In genomic region chr11:65489061-65489705, GRCh38 we compare ENCODE assay signal across 9 cellular contexts. TPM values are rescaled to one million over a fixed set of nuclear protein-coding genes. Genes with fewer than 3 reads are reported as not detected.
A peak's percentile ranks its signal among the peaks of the same experiment; 100 is the strongest.
DNase-seq lines count a peak whose midpoint lies in the region; ATAC-seq and TF ChIP-seq lines count a peak whose summit lies in the region.
"Had no signal": no experiment of that assay in that cellular context is flagged by ENCODE, and none has a peak within 500 bp of the region (broad histone marks: within the 10 kb centered on the region; RNA-seq: fewer than 3 reads in every experiment).

No MANE protein-coding gene starts in this region.

- no peaks in the 10 kb centered on the region for H3K36me3 ChIP-seq in BLaER1 treated with 17β-estradiol and CSF1 and Interleukin-3, amounts not matched to agents 10 nM and 100 nM
- no peaks in the 10 kb centered on the region for H3K36me3 ChIP-seq in CD8-positive, alpha-beta T cell (ENCODE audit: insufficient read depth, low read length)

- H3K4me1 Mint-ChIP-seq in T-helper 17 cell = peaks cover 28% of the 10 kb centered on the region
- H3K4me1 Mint-ChIP-seq in CD4-positive, alpha-beta T cell (ENCODE audit: low read depth) = peaks cover 30% of the 10 kb centered on the region
- H3K4me1 Mint-ChIP-seq in CD8-positive, alpha-beta T cell (ENCODE audit: low read depth) = peaks cover 21% of the 10 kb centered on the region

- POLR2A ChIA-PET in CD4-positive, alpha-beta T cell (lab: Charles Lee) = interaction anchor here (1.0 to 9.2 kb wide), 7 partner anchors 9 to 73 kb away, joined by 3 to 163 read pairs (median 7); partner anchors contain the start of gene MALAT1
- POLR2A ChIA-PET in CD8-positive, alpha-beta T cell (lab: Charles Lee) = interaction anchor here (0.6 to 6.0 kb wide), 8 partner anchors 11 to 589 kb away, joined by 3 to 162 read pairs (median 4); partner anchors contain the start of genes MALAT1 and NEAT1

- no peaks in the 10 kb centered on the region for H3K9me3 Mint-ChIP-seq in CD4-positive, alpha-beta T cell
- H3K9me3 Mint-ChIP-seq in CD8-positive, alpha-beta T cell = no peaks in the 10 kb centered on the region

- H3K4me1 ChIP-seq in BLaER1 treated with 17β-estradiol and CSF1 and Interleukin-3, amounts not matched to agents 10 nM and 100 nM = peaks cover 75 to 97% (median 93%) of the 10 kb centered on the region in 10 experiments
- H3K4me1 ChIP-seq in CD8-positive, alpha-beta T cell (ENCODE audit: insufficient read depth, low read length) = peaks cover 17% of the 10 kb centered on the region

- TF ChIP-seq CTCF in CD4-positive, alpha-beta T cell (IDR thresholded peaks at IDR 0.05) = no peak
- TF ChIP-seq CTCF in CD8-positive, alpha-beta T cell (IDR thresholded peaks at IDR 0.05) = no peak

- no peaks in the 10 kb centered on the region for H3K36me3 Mint-ChIP-seq in T-helper 17 cell (ENCODE audit: low read depth)
- no peaks in the 10 kb centered on the region for H3K36me3 Mint-ChIP-seq in CD4-positive, alpha-beta T cell (ENCODE audit: low read depth)
- H3K36me3 Mint-ChIP-seq in CD8-positive, alpha-beta T cell = no peaks in the 10 kb centered on the region

- ATAC-seq in T-helper 17 cell = no peak
- ATAC-seq in CD4-positive, alpha-beta T cell (ENCODE audit: poor library complexity) = no peak
- no peak for ATAC-seq in CD8-positive, alpha-beta T cell

- peak overlapping the region; percentile 84 to 100 (median 100); a peak in 21 of 22 replicates for H3K27ac ChIP-seq in BLaER1 treated with 17β-estradiol and CSF1 and Interleukin-3, amounts not matched to agents 10 nM and 100 nM
- H3K27ac ChIP-seq in CD4-positive, alpha-beta T cell (ENCODE audit: low read depth, low read length) = no peak overlapping the region
- H3K27ac ChIP-seq in CD8-positive, alpha-beta T cell (ENCODE audit: low read depth, low read length) = no peak overlapping the region

- no peaks in the 10 kb centered on the region for H3K9me3 ChIP-seq in BLaER1 treated with 17β-estradiol and CSF1 and Interleukin-3, amounts not matched to agents 10 nM and 100 nM (replicated peaks in 1 of 11)
- no peaks in the 10 kb centered on the region for H3K9me3 ChIP-seq in T-helper 17 cell (ENCODE audit: control insufficient read depth, low read length, poor library complexity, severe bottlenecking)
- H3K9me3 ChIP-seq in CD4-positive, alpha-beta T cell (ENCODE audit: control insufficient read depth, low read length) = no peaks in the 10 kb centered on the region
- H3K9me3 ChIP-seq in CD8-positive, alpha-beta T cell (ENCODE audit: low read length) = no peaks in the 10 kb centered on the region

- no peak overlapping the region for H3K4me3 Mint-ChIP-seq in T-helper 17 cell
- H3K4me3 Mint-ChIP-seq in CD4-positive, alpha-beta T cell = no peak overlapping the region
- H3K4me3 Mint-ChIP-seq in CD8-positive, alpha-beta T cell = no peak overlapping the region

- DNase-seq in T-helper 17 cell (no peak), head of caudate nucleus (peak in 30 of 42 donors; percentile 46 to 89 (median 67)), pons (ENCODE audit: low spot score) (peak; percentile 70), LoVo (ENCODE audit: low spot score) (no peak), iPS-NIHi7 (ENCODE audit: extremely low spot score) (no peak)
- no peak for DNase-seq in CD4-positive, alpha-beta T cell
- no peak for DNase-seq in CD8-positive, alpha-beta T cell
- DNase-seq: NCI-H1930 had no signal

- no peaks in the 10 kb centered on the region for H3K27me3 Mint-ChIP-seq in T-helper 17 cell
- H3K27me3 Mint-ChIP-seq in CD4-positive, alpha-beta T cell = no peaks in the 10 kb centered on the region
- no peaks in the 10 kb centered on the region for H3K27me3 Mint-ChIP-seq in CD8-positive, alpha-beta T cell (ENCODE audit: low read depth)

- peak overlapping the region; percentile 77 for H3K27ac Mint-ChIP-seq in T-helper 17 cell
- no peak overlapping the region for H3K27ac Mint-ChIP-seq in CD4-positive, alpha-beta T cell
- H3K27ac Mint-ChIP-seq in CD8-positive, alpha-beta T cell = no peak overlapping the region

- CTCF ChIA-PET in CD4-positive, alpha-beta T cell (lab: Charles Lee) = interaction anchor here (1.2 kb wide), 1 partner anchor 107 kb away, joined by 3 read pairs; no protein-coding TSS in a partner anchor
- CTCF ChIA-PET in CD8-positive, alpha-beta T cell (lab: Charles Lee) = interaction anchor here (0.7 to 5.1 kb wide), 5 partner anchors 9 to 159 kb away, joined by 3 to 30 read pairs (median 6); partner anchors contain the start of gene MALAT1

- H3K4me2 ChIP-seq in BLaER1 treated with 17β-estradiol and CSF1 and Interleukin-3, amounts not matched to agents 10 nM and 100 nM = peak overlapping the region; percentile 88 to 97 (median 95)

- peak overlapping the region in 1 of 10 experiments; percentile 14; a peak in 4 of 20 replicates for H3K4me3 ChIP-seq in BLaER1 treated with 17β-estradiol and CSF1 and Interleukin-3, amounts not matched to agents 10 nM and 100 nM
- H3K4me3 ChIP-seq in CD8-positive, alpha-beta T cell (ENCODE audit: low read depth, low read length) = no peak overlapping the region

- no peaks in the 10 kb centered on the region for H3K27me3 ChIP-seq in BLaER1 treated with 17β-estradiol and CSF1 and Interleukin-3, amounts not matched to agents 10 nM and 100 nM
- no peaks in the 10 kb centered on the region for H3K27me3 ChIP-seq in CD4-positive, alpha-beta T cell (ENCODE audit: control insufficient read depth, insufficient read depth, low read length)
- H3K27me3 ChIP-seq in CD8-positive, alpha-beta T cell (ENCODE audit: insufficient read depth, low read length) = no peaks in the 10 kb centered on the region

- no peaks in the 10 kb centered on the region for H4K20me1 ChIP-seq in BLaER1 treated with 17β-estradiol and CSF1 and Interleukin-3, amounts not matched to agents 10 nM and 100 nM

- intact Hi-C loops in head of caudate nucleus (cut with DNase I) = no loop called here
- intact Hi-C loops in CD4-positive, alpha-beta T cell (cut with DNase I, micrococcal nuclease) = no loop called here
- intact Hi-C loops in CD8-positive, alpha-beta T cell (cut with DNase I, micrococcal nuclease) = no loop called here

- peak overlapping the region; percentile 73 to 86 (median 80); a peak in 21 of 22 replicates for H3K9ac ChIP-seq in BLaER1 treated with 17β-estradiol and CSF1 and Interleukin-3, amounts not matched to agents 10 nM and 100 nM

RNA-seq across cellular contexts. Expression of gene MALAT1, which starts 9.7 kb away (rescaled TPM):
- over 10,000 TPM; 25,853 to 29,025 TPM for total RNA-seq in T-helper 17 cell
- over 10,000 TPM; 31,509 to 32,316 TPM for total RNA-seq in CD4-positive, alpha-beta T cell
- total RNA-seq in CD8-positive, alpha-beta T cell = over 10,000 TPM; 25,886 to 26,729 TPM

RNA-seq across cellular contexts. Expression of gene SCYL1, which starts 35.7 kb away (rescaled TPM):
- total RNA-seq in T-helper 17 cell = 10 to 100 TPM; 56.6 to 61.7 TPM
- total RNA-seq in CD4-positive, alpha-beta T cell = 10 to 100 TPM; 57.4 to 60.7 TPM
- total RNA-seq in CD8-positive, alpha-beta T cell = 10 to 100 TPM; 55.8 to 60.4 TPM

Comparison
In these comparisons a context has a peak if more than half of its experiments do, and no peak if none do; other contexts are left out.
1. H3K27ac ChIP-seq: peak in BLaER1 treated with 17β-estradiol and CSF1 and Interleukin-3, amounts not matched to agents 10 nM and 100 nM (11 of 11); none in CD4-positive, alpha-beta T cell (single experiment) and CD8-positive, alpha-beta T cell (single experiment).
2. DNase-seq: peak in head of caudate nucleus (30 of 42) and pons (single experiment); none in T-helper 17 cell (0 of 3), CD4-positive, alpha-beta T cell (0 of 10), CD8-positive, alpha-beta T cell (0 of 7), LoVo (single experiment) and iPS-NIHi7 (single experiment).